23 cellular contexts compared by ENCODE assay signal in the genomic region with DNA sequence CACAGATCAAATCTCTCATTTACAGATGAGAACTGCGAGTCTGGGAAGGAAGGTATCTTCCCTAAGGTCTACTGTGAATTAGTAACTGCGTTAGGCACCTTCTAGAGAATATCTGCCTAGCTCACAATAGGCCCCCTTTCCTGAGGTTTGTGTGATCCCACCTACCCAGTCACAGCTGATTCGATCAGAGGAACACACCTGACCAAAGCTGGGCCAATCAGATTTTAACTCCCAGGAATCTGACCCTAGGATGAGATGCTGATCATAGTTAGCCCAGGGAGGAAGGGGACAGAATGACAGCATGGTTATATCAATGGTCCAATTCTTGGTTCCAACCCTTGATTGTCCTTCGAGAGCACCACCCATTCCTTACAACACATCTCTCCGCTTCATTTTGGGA. TPM values are rescaled to one million over a fixed set of nuclear protein-coding genes. Genes with fewer than 3 reads are reported as not detected.
DNase-seq lines count a peak whose midpoint lies in the region; ATAC-seq and TF ChIP-seq lines count a peak whose summit lies in the region.
"Had no signal": no experiment of that assay in that cellular context is flagged by ENCODE, and none has a peak within 500 bp of the region (broad histone marks: within the 10 kb centered on the region; RNA-seq: fewer than 3 reads in every experiment).

No MANE protein-coding gene starts in this region.

- DNase-seq in NCI-H82 (lab: John Stamatoyannopoulos, UW) (peak; percentile 44), NCI-H82 treated with DMSO at 0.1 percent for 48 hours (lab: John Stamatoyannopoulos, UW; ENCODE audit: unreplicated experiment) (no peak), memory B cell (ENCODE audit: low spot score in 2 of 2) (no peak), NCI-H128 (lab: John Stamatoyannopoulos, UW; ENCODE audit: unreplicated experiment) (no peak), suprapubic skin (ENCODE audit: low spot score in 2 of 2) (no peak), SHP77 (lab: John Stamatoyannopoulos, UW) (no peak)
- no peak for DNase-seq in CD8-positive, alpha-beta memory T cell
- DNase-seq: activated CD4-positive, alpha-beta T cell treated with anti-CD3 and anti-CD28 coated beads, Interleukin-2, amount 10 ng/mL, durations not matched to agents 24 days and 14 days; activated naive CD8-positive, alpha-beta T cell treated with anti-CD3 and anti-CD28 coated beads, Interleukin-2, amount 10 ng/mL, durations not matched to agents 7 days and 5 days; body of pancreas; effector CD8-positive, alpha-beta T cell; NCI-H1092; NCI-H1930; NCI-H2227 treated with DMSO at 0.1 percent for 48 hours; OCI-M1; retina; Right ventricle myocardium superior; stimulated activated CD4-positive, alpha-beta T cell treated with anti-CD3 and anti-CD28 coated beads, Interleukin-4, amount 100 ng/mL, for 1 hour; T-helper 1 cell had no signal

- peak overlapping the region in 5 of 7 donors; percentile 11 to 57 (median 32) for H3K4me3 Mint-ChIP-seq in CD8-positive, alpha-beta memory T cell
- H3K4me3 Mint-ChIP-seq in activated T-helper 17 cell treated with anti-CD3 and anti-CD28 coated beads, Interleukin-2, amount 50 U/mL, for 72 hours = no peak overlapping the region
- no peak overlapping the region for H3K4me3 Mint-ChIP-seq in memory B cell
- H3K4me3 Mint-ChIP-seq: activated CD4-positive, alpha-beta T cell treated with anti-CD3 and anti-CD28 coated beads, Interleukin-2, amount 10 ng/mL, durations not matched to agents 24 days and 14 days; activated naive CD8-positive, alpha-beta T cell treated with anti-CD3 and anti-CD28 coated beads, Interleukin-2, amount 10 ng/mL, durations not matched to agents 7 days and 5 days had no signal

- ATAC-seq in activated T-helper 17 cell treated with anti-CD3 and anti-CD28 coated beads, Interleukin-2, amount 50 U/mL, for 72 hours (replicated peaks) = no peak
- no peak for ATAC-seq in memory B cell (ENCODE audit: low read depth)
- ATAC-seq: body of pancreas had no signal

- 92% methylated on average over 5 of the region's 5 CpGs for WGBS in suprapubic skin

- H3K4me1 ChIP-seq in CD8-positive, alpha-beta memory T cell (ENCODE audit: insufficient read depth, low read length) = peaks cover 78% of the 10 kb centered on the region
- no peaks in the 10 kb centered on the region for H3K4me1 ChIP-seq in suprapubic skin
- H3K4me1 ChIP-seq: body of pancreas had no signal

- H3K4me3 ChIP-seq in CD8-positive, alpha-beta memory T cell (ENCODE audit: low read length) = no peak overlapping the region
- H3K4me3 ChIP-seq in suprapubic skin = no peak overlapping the region
- H3K4me3 ChIP-seq: body of pancreas, lung, tibial nerve had no signal

- CTCF ChIA-PET in CD8-positive, alpha-beta memory T cell (lab: Charles Lee) = interaction anchor here (1.1 to 2.1 kb wide), 3 partner anchors 10 to 17 kb away, joined by 3 to 13 read pairs (median 5); no protein-coding TSS in a partner anchor

- no peaks in the 10 kb centered on the region for H3K9me3 ChIP-seq in CD8-positive, alpha-beta memory T cell (ENCODE audit: low read length)
- H3K9me3 ChIP-seq in suprapubic skin = no peaks in the 10 kb centered on the region
- H3K9me3 ChIP-seq: body of pancreas, tibial nerve had no signal

- H3K27me3 Mint-ChIP-seq in CD8-positive, alpha-beta memory T cell = peaks cover 0 to 2% of the 10 kb centered on the region in 2 donors
- H3K27me3 Mint-ChIP-seq in activated T-helper 17 cell treated with anti-CD3 and anti-CD28 coated beads, Interleukin-2, amount 50 U/mL, for 72 hours = no peaks in the 10 kb centered on the region
- H3K27me3 Mint-ChIP-seq in memory B cell = no peaks in the 10 kb centered on the region
- H3K27me3 Mint-ChIP-seq: activated CD4-positive, alpha-beta T cell treated with anti-CD3 and anti-CD28 coated beads, Interleukin-2, amount 10 ng/mL, durations not matched to agents 24 days and 14 days had no signal

- H3K27me3 ChIP-seq in CD8-positive, alpha-beta memory T cell (ENCODE audit: insufficient read depth, low read length, poor library complexity, severe bottlenecking) = no peaks in the 10 kb centered on the region
- H3K27me3 ChIP-seq in suprapubic skin = peaks cover 9% of the 10 kb centered on the region
- H3K27me3 ChIP-seq: body of pancreas had no signal

- POLR2A ChIA-PET in CD8-positive, alpha-beta memory T cell (lab: Charles Lee) = interaction anchor here (0.6 to 3.7 kb wide), 3 partner anchors 10 to 40 kb away, joined by 3 to 34 read pairs (median 8); no protein-coding TSS in a partner anchor

- H3K36me3 ChIP-seq in CD8-positive, alpha-beta memory T cell (ENCODE audit: insufficient read depth, low read length) = no peaks in the 10 kb centered on the region
- no peaks in the 10 kb centered on the region for H3K36me3 ChIP-seq in suprapubic skin
- H3K36me3 ChIP-seq: tibial nerve had no signal

- peaks cover 81 to 98% (median 90%) of the 10 kb centered on the region in 3 donors for H3K4me1 Mint-ChIP-seq in CD8-positive, alpha-beta memory T cell
- H3K4me1 Mint-ChIP-seq in activated T-helper 17 cell treated with anti-CD3 and anti-CD28 coated beads, Interleukin-2, amount 50 U/mL, for 72 hours = peaks cover 48% of the 10 kb centered on the region
- H3K4me1 Mint-ChIP-seq in memory B cell = peaks cover 32% of the 10 kb centered on the region

- TF ChIP-seq CTCF in suprapubic skin (IDR thresholded peaks at IDR 0.05) = no peak

- H3K27ac ChIP-seq in CD8-positive, alpha-beta memory T cell (ENCODE audit: low read depth, low read length) = no peak overlapping the region
- H3K27ac ChIP-seq in suprapubic skin = no peak overlapping the region
- H3K27ac ChIP-seq: 22Rv1, body of pancreas, tibial nerve had no signal

- peaks cover 0 to 1% (median 0%) of the 10 kb centered on the region in 3 donors for H3K36me3 Mint-ChIP-seq in CD8-positive, alpha-beta memory T cell
- H3K36me3 Mint-ChIP-seq in activated T-helper 17 cell treated with anti-CD3 and anti-CD28 coated beads, Interleukin-2, amount 50 U/mL, for 72 hours (ENCODE audit: low read depth) = no peaks in the 10 kb centered on the region
- H3K36me3 Mint-ChIP-seq in memory B cell = no peaks in the 10 kb centered on the region
- H3K36me3 Mint-ChIP-seq: activated naive CD8-positive, alpha-beta T cell treated with anti-CD3 and anti-CD28 coated beads, Interleukin-2, amount 10 ng/mL, durations not matched to agents 7 days and 5 days had no signal

- no peak for TF ChIP-seq POLR2A in suprapubic skin (IDR thresholded peaks at IDR 0.05)

- no peak for TF ChIP-seq EP300 in suprapubic skin (IDR thresholded peaks at IDR 0.05)

- H3K9me3 Mint-ChIP-seq in CD8-positive, alpha-beta memory T cell = no peaks in the 10 kb centered on the region
- H3K9me3 Mint-ChIP-seq in activated T-helper 17 cell treated with anti-CD3 and anti-CD28 coated beads, Interleukin-2, amount 50 U/mL, for 72 hours = peaks cover 4% of the 10 kb centered on the region
- H3K9me3 Mint-ChIP-seq in memory B cell = peaks cover 2% of the 10 kb centered on the region
- H3K9me3 Mint-ChIP-seq: activated naive CD8-positive, alpha-beta T cell treated with anti-CD3 and anti-CD28 coated beads, Interleukin-2, amount 10 ng/mL, durations not matched to agents 7 days and 5 days had no signal

- H3K27ac Mint-ChIP-seq in CD8-positive, alpha-beta memory T cell = peak overlapping the region; percentile 69 to 100 (median 91)
- peak overlapping the region; percentile 55 for H3K27ac Mint-ChIP-seq in activated T-helper 17 cell treated with anti-CD3 and anti-CD28 coated beads, Interleukin-2, amount 50 U/mL, for 72 hours
- peak overlapping the region; percentile 73 for H3K27ac Mint-ChIP-seq in memory B cell
- H3K27ac Mint-ChIP-seq: activated CD4-positive, alpha-beta T cell treated with anti-CD3 and anti-CD28 coated beads, Interleukin-2, amount 10 ng/mL, durations not matched to agents 24 days and 14 days; activated naive CD8-positive, alpha-beta T cell treated with anti-CD3 and anti-CD28 coated beads, Interleukin-2, amount 10 ng/mL, durations not matched to agents 7 days and 5 days had no signal

RNA-seq across cellular contexts. Expression of gene CCDC167, which starts 7.4 kb away (rescaled TPM):
- 10 to 100 TPM; 79.5 to 86.3 TPM for total RNA-seq in CD8-positive, alpha-beta memory T cell
- polyA plus RNA-seq in CD8-positive, alpha-beta memory T cell = 181 TPM
- 10 to 100 TPM; 39.2 to 78.5 TPM for total RNA-seq in activated T-helper 17 cell treated with anti-CD3 and anti-CD28 coated beads, Interleukin-2, amount 50 U/mL, for 72 hours
- 10 to 100 TPM; 16.3 to 31.3 (median 25.1) TPM for total RNA-seq in suprapubic skin

Comparison
In these comparisons a context has a peak if more than half of its experiments do, and no peak if none do; other contexts are left out.
1. H3K4me3 Mint-ChIP-seq: peak in CD8-positive, alpha-beta memory T cell (5 of 7); none in activated T-helper 17 cell treated with anti-CD3 and anti-CD28 coated beads, Interleukin-2, amount 50 U/mL, for 72 hours (single experiment) and memory B cell (single experiment).
2. Peak in every context shown above with its lines, with median percentiles within 50 percentile points of each other: H3K27ac Mint-ChIP-seq.